19 cellular contexts compared by ENCODE assay signal in the genomic region with DNA sequence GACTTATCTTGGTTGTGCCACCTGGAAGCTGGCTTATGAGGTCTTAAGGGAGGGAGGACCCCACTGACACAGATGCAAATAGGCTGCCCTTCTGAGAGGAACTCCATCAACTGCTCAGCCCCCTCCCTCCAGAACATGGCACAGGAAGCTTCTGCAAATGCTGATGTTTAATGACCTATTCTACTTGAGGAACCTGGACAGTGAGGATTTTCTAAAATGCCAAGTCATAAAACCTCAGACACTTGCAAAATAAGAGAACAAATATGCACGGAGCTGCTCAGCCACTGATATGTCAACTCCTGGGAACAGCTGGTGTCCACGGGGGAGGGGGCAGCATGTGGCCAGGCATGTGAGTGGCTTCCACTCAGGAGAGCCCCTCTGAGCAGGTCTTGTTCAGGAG. TPM values are rescaled to one million over a fixed set of nuclear protein-coding genes. Genes with fewer than 3 reads are reported as not detected.
DNase-seq lines count a peak whose midpoint lies in the region; ATAC-seq and TF ChIP-seq lines count a peak whose summit lies in the region.
"Had no signal": no experiment of that assay in that cellular context is flagged by ENCODE, and none has a peak within 500 bp of the region (broad histone marks: within the 10 kb centered on the region; RNA-seq: fewer than 3 reads in every experiment).

No MANE protein-coding gene starts in this region.

- intact Hi-C loops in esophagus muscularis mucosa (cut with DNase I) (no loop called here), Right ventricle myocardium superior (cut with DNase I) (loop anchor here (10.0 kb wide), 1 partner anchor 157 kb away; no protein-coding TSS in a partner anchor)

- TF ChIP-seq POLR2A in NB4 (IDR thresholded peaks at IDR 0.05; ENCODE audit: extremely low read depth, insufficient read length) = no peak
- no peak for TF ChIP-seq POLR2A in esophagus muscularis mucosa (IDR thresholded peaks at IDR 0.05; ENCODE audit: low read depth)

- H3K4me3 ChIP-seq in NB4 (ENCODE audit: low read depth, low read length) = no peak overlapping the region
- no peak overlapping the region for H3K4me3 ChIP-seq in esophagus muscularis mucosa
- H3K4me3 ChIP-seq: K562, SJCRH30 had no signal

- H3K9me3 Mint-ChIP-seq in stimulated activated effector memory CD8-positive, alpha-beta T cell treated with anti-CD3 and anti-CD28 coated beads, Interleukin-12 subunit alpha, Interleukin-12 subunit beta, amount 100 ng/mL, for 72 hours = no peaks in the 10 kb centered on the region
- H3K9me3 Mint-ChIP-seq: CD8-positive, alpha-beta memory T cell had no signal

- H3K4me1 Mint-ChIP-seq in stimulated activated effector memory CD8-positive, alpha-beta T cell treated with anti-CD3 and anti-CD28 coated beads, Interleukin-12 subunit alpha, Interleukin-12 subunit beta, amount 100 ng/mL, for 72 hours = peaks cover 9% of the 10 kb centered on the region

- H3K27me3 ChIP-seq in esophagus muscularis mucosa = no peaks in the 10 kb centered on the region
- H3K27me3 ChIP-seq: BE2C, SJCRH30 had no signal

- TF ChIP-seq CTCF in NB4 (IDR thresholded peaks at IDR 0.05; ENCODE audit: low read depth, low read length) (no peak), esophagus muscularis mucosa (IDR thresholded peaks at IDR 0.05) (no peak)

- no peaks in the 10 kb centered on the region for H3K36me3 ChIP-seq in esophagus muscularis mucosa
- H3K36me3 ChIP-seq: BE2C, SJCRH30 had no signal

- no peaks in the 10 kb centered on the region for H3K36me3 Mint-ChIP-seq in stimulated activated effector memory CD8-positive, alpha-beta T cell treated with anti-CD3 and anti-CD28 coated beads, Interleukin-12 subunit alpha, Interleukin-12 subunit beta, amount 100 ng/mL, for 72 hours
- H3K36me3 Mint-ChIP-seq: CD8-positive, alpha-beta memory T cell had no signal

- peaks cover 0 to 58% (median 47%) of the 10 kb centered on the region in 4 donors for H3K4me1 ChIP-seq in esophagus muscularis mucosa
- H3K4me1 ChIP-seq: BE2C, SJCRH30 had no signal

- H3K4me3 Mint-ChIP-seq in stimulated activated effector memory CD8-positive, alpha-beta T cell treated with anti-CD3 and anti-CD28 coated beads, Interleukin-12 subunit alpha, Interleukin-12 subunit beta, amount 100 ng/mL, for 72 hours = no peak overlapping the region
- H3K4me3 Mint-ChIP-seq: CD8-positive, alpha-beta memory T cell had no signal

- DNase-seq in SKM-1 treated with dmso at 0.1 percent for 144 hours (lab: John Stamatoyannopoulos, UW; ENCODE audit: unreplicated experiment) (peak; percentile 31), SKM-1 (lab: John Stamatoyannopoulos, UW; ENCODE audit: unreplicated experiment) (no peak), NB4 (ENCODE audit: low read depth) (peak; percentile 50), esophagus muscularis mucosa (ENCODE audit: extremely low spot score) (peak; percentile 77), Right ventricle myocardium superior (no peak), EL (no peak), NCI-H2171 treated with DMSO at 0.1 percent for 48 hours (lab: John Stamatoyannopoulos, UW) (no peak)
- DNase-seq in stimulated activated effector memory CD8-positive, alpha-beta T cell treated with anti-CD3 and anti-CD28 coated beads, Interleukin-12 subunit alpha, Interleukin-12 subunit beta, amount 100 ng/mL, for 72 hours (ENCODE audit: low spot score in 2 of 2) = no peak
- DNase-seq: BE2C; CD8-positive, alpha-beta memory T cell; NCI-H1092 treated with DMSO at 0.1 percent for 48 hours; NCI-H2081; SJCRH30; SW 1271 had no signal

- peak overlapping the region in 3 of 4 donors; percentile 33 to 69 (median 58) for H3K27ac ChIP-seq in esophagus muscularis mucosa (replicated peaks in 1 of 4)
- H3K27ac ChIP-seq: SJCRH30 had no signal

- H3K27ac Mint-ChIP-seq in stimulated activated effector memory CD8-positive, alpha-beta T cell treated with anti-CD3 and anti-CD28 coated beads, Interleukin-12 subunit alpha, Interleukin-12 subunit beta, amount 100 ng/mL, for 72 hours = no peak overlapping the region
- H3K27ac Mint-ChIP-seq: CD8-positive, alpha-beta memory T cell had no signal

- TF ChIP-seq EP300 in esophagus muscularis mucosa (IDR thresholded peaks at IDR 0.05) = no peak

- WGBS in esophagus muscularis mucosa = 82% methylated on average over 2 of the region's 2 CpGs

- ATAC-seq in Right ventricle myocardium superior (ENCODE audit: poor library complexity) = no peak
- ATAC-seq in stimulated activated effector memory CD8-positive, alpha-beta T cell treated with anti-CD3 and anti-CD28 coated beads, Interleukin-12 subunit alpha, Interleukin-12 subunit beta, amount 100 ng/mL, for 72 hours = no peak
- ATAC-seq: K562 had no signal

- H3K9me3 ChIP-seq in esophagus muscularis mucosa = no peaks in the 10 kb centered on the region
- H3K9me3 ChIP-seq: BE2C, SJCRH30 had no signal

RNA-seq across cellular contexts. Expression of gene CST9, which starts 3.5 kb away (rescaled TPM):
- total RNA-seq in esophagus muscularis mucosa (not detected), Right ventricle myocardium superior (not detected)
- total RNA-seq: A172; CD8-positive, alpha-beta memory T cell; H4; K562; NCI-H460; RPMI7951; SJCRH30 had no signal

RNA-seq across cellular contexts. Expression of gene CST9L, which starts 34.0 kb away (rescaled TPM):
- total RNA-seq in esophagus muscularis mucosa (not detected), Right ventricle myocardium superior (not detected)
- total RNA-seq: A172; CD8-positive, alpha-beta memory T cell; H4; K562; NCI-H460; RPMI7951; SJCRH30 had no signal

RNA-seq across cellular contexts. Expression of gene CST3, which starts 35.5 kb away (rescaled TPM):
- total RNA-seq in esophagus muscularis mucosa (1,000 to 10,000 TPM; 1,253 to 2,184 (median 1,709) TPM), Right ventricle myocardium superior (971 TPM)

Comparison
In these comparisons a context has a peak if more than half of its experiments do, and no peak if none do; other contexts are left out.
1. DNase-seq: peak in SKM-1 treated with dmso at 0.1 percent for 144 hours (single experiment), NB4 (single experiment) and esophagus muscularis mucosa (single experiment); none in SKM-1 (single experiment), Right ventricle myocardium superior (single experiment), EL (single experiment), NCI-H2171 treated with DMSO at 0.1 percent for 48 hours (single experiment) and stimulated activated effector memory CD8-positive, alpha-beta T cell treated with anti-CD3 and anti-CD28 coated beads, Interleukin-12 subunit alpha, Interleukin-12 subunit beta, amount 100 ng/mL, for 72 hours (0 of 2).